8 cellular contexts compared by ENCODE assay signal in genomic region chr13:36345438-36346221, GRCh38. TPM values are rescaled to one million over a fixed set of nuclear protein-coding genes. Genes with fewer than 3 reads are reported as not detected.
DNase-seq lines count a peak whose midpoint lies in the region; ATAC-seq and TF ChIP-seq lines count a peak whose summit lies in the region.

No MANE protein-coding gene starts in this region.

- peak overlapping the region; percentile 97 for H3K27ac Mint-ChIP-seq in activated T-helper 17 cell treated with anti-CD3 and anti-CD28 coated beads, Interleukin-2, amount 50 U/mL, for 72 hours

- CTCF ChIA-PET in A673 (lab: Charles Lee) = no interaction called here

- no TSS peak for BruUV-seq in A673 (replicated peaks; lab: Mats Ljungman, UMichigan)

- no peaks in the 10 kb centered on the region for H3K27me3 ChIP-seq in A673 (replicated peaks; ENCODE audit: insufficient read depth, low read depth, low read length, poor library complexity)

- no peaks in the 10 kb centered on the region for H3K9me3 Mint-ChIP-seq in activated T-helper 17 cell treated with anti-CD3 and anti-CD28 coated beads, Interleukin-2, amount 50 U/mL, for 72 hours

- no peaks in the 10 kb centered on the region for H3K9me3 ChIP-seq in A673 (ENCODE audit: low read depth, low read length, poor library complexity, severe bottlenecking)

- peak; percentile 42 for ATAC-seq in GM21723 (IDR thresholded peaks at IDR 0.05; ENCODE audit: unreplicated experiment)
- ATAC-seq in activated T-helper 17 cell treated with anti-CD3 and anti-CD28 coated beads, Interleukin-2, amount 50 U/mL, for 72 hours (replicated peaks) = peak; percentile 42

- H3K27me3 Mint-ChIP-seq in activated T-helper 17 cell treated with anti-CD3 and anti-CD28 coated beads, Interleukin-2, amount 50 U/mL, for 72 hours = no peaks in the 10 kb centered on the region

- intact Hi-C loops in A673 (cut with micrococcal nuclease; ENCODE audit: unreplicated experiment) = loop anchor here (1.0 to 10.0 kb wide), 5 partner anchors 49 to 639 kb away; no protein-coding TSS in a partner anchor

- H3K36me3 Mint-ChIP-seq in activated T-helper 17 cell treated with anti-CD3 and anti-CD28 coated beads, Interleukin-2, amount 50 U/mL, for 72 hours (ENCODE audit: low read depth) = peaks cover 11% of the 10 kb centered on the region

- POLR2A ChIA-PET in A673 (lab: Charles Lee; ENCODE audit: low non-redundant PET) = interaction anchor here (0.6 kb wide), 1 partner anchor 48 kb away, joined by 4 read pairs; no protein-coding TSS in a partner anchor

- peak overlapping the region; percentile 98 for H3K27ac ChIP-seq in A673 (ENCODE audit: low read depth, low read length, poor library complexity, severe bottlenecking)

- peaks cover 30% of the 10 kb centered on the region for H3K4me1 ChIP-seq in A673 (ENCODE audit: insufficient read depth, low read length, poor library complexity, severe bottlenecking)

- H3K4me1 Mint-ChIP-seq in activated T-helper 17 cell treated with anti-CD3 and anti-CD28 coated beads, Interleukin-2, amount 50 U/mL, for 72 hours = peaks cover 29% of the 10 kb centered on the region

- DNase-seq in A673 (ENCODE audit: low spot score) (peak; percentile 88), OCI-M1 (lab: John Stamatoyannopoulos, UW) (peak; percentile 93), fibroblast of peridontal ligament (ENCODE audit: extremely low read depth) (peak; percentile 97), myocyte (ENCODE audit: low read depth) (peak; percentile 75), cerebellar nuclear complex (lab: John Stamatoyannopoulos, UW) (no peak)
- peak; percentile 15 for DNase-seq in stimulated activated naive CD4-positive, alpha-beta T cell treated with Interleukin-2 at 50 U/mL for 16 hours (lab: John Stamatoyannopoulos, UW)

- TF ChIP-seq CTCF in A673 (conservative IDR thresholded peaks at IDR 0.05; ENCODE audit: low read depth, low read length) = no peak

- H3K4me3 Mint-ChIP-seq in activated T-helper 17 cell treated with anti-CD3 and anti-CD28 coated beads, Interleukin-2, amount 50 U/mL, for 72 hours = peak overlapping the region; percentile 86

- no peaks in the 10 kb centered on the region for H3K36me3 ChIP-seq in A673 (ENCODE audit: insufficient read depth, low read length, poor library complexity, severe bottlenecking)

- peak overlapping the region; percentile 67 for H3K4me3 ChIP-seq in A673 (ENCODE audit: low read depth, low read length, poor library complexity, severe bottlenecking)

RNA-seq across cellular contexts. Expression of gene SPART, which starts 0.6 kb away (rescaled TPM):
- total RNA-seq in A673 (2021) (169 and 182 TPM in 2 replicates), myocyte (120 and 153 TPM in 2 replicates)
- total RNA-seq in activated T-helper 17 cell treated with anti-CD3 and anti-CD28 coated beads, Interleukin-2, amount 50 U/mL, for 72 hours = 10 to 100 TPM; 27.9 to 36.0 TPM
- polyA plus RNA-seq in myocyte (2012) = 66.2 TPM

RNA-seq across cellular contexts. Expression of gene CCDC169, which starts 48.0 kb away (rescaled TPM):
- total RNA-seq in A673 (2021) = 14.3 and 14.5 TPM in 2 replicates
- total RNA-seq in activated T-helper 17 cell treated with anti-CD3 and anti-CD28 coated beads, Interleukin-2, amount 50 U/mL, for 72 hours = 1 to 10 TPM; 1.1 to 2.7 TPM
- total RNA-seq in myocyte = 25.4 and 28.1 TPM in 2 replicates
- 12.6 TPM for polyA plus RNA-seq in myocyte (2012)

Comparison
In these comparisons a context has a peak if more than half of its experiments do, and no peak if none do; other contexts are left out.
1. DNase-seq: peak in A673 (single experiment), OCI-M1 (single experiment), fibroblast of peridontal ligament (single experiment), myocyte (single experiment) and stimulated activated naive CD4-positive, alpha-beta T cell treated with Interleukin-2 at 50 U/mL for 16 hours (single experiment); none in cerebellar nuclear complex (0 of 2).